8 cellular contexts compared by ENCODE assay signal in the genomic region with DNA sequence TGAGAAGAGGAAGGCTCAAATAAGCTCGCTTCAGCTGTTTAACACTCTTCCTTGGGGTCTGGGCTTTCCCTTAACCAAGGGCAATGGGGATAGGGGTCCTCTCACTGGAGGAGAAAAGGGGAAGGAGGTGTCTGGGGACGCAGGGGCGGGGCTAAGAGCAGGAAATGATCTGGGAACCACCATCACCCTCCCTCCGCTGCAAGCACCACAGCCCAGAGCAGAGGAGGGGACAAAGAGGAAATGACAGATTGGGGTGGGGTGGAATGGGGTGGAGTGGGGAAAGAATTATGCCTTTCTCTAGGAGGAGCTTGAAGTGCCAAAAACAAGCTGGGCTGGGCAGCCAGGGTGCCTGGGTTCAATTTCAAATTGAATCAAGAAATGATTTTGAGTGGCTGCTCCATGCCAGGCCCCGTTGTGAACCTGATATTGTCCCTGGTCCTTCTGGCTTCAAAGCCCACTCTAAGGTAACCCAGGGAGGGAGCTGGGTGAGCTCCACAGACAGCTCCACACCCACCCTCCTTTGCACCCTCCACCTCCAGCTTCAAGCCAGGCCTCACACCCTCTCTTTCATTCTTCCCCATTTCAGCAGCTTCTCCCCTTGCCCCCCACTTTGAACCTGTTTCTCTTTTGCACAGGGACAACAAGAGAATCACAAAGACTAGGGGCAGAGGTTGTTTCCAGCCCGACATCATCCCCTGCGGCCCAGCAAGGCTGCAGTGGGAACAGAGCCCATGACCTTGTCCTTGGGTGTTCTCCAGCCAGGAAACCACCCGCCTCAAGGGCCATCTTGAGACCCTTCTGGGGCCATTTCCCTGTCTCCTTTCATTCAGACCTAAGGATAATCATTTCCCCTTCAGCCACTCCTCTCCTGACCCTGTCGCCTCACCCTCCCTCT. TPM values are rescaled to one million over a fixed set of nuclear protein-coding genes. Genes with fewer than 3 reads are reported as not detected.
A peak's percentile ranks its signal among the peaks of the same experiment; 100 is the strongest.
DNase-seq lines count a peak whose midpoint lies in the region; ATAC-seq, FAIRE-seq and TF ChIP-seq lines count a peak whose summit lies in the region.

No MANE protein-coding gene starts in this region.

- H3K27me3 Mint-ChIP-seq in effector memory CD8-positive, alpha-beta T cell = no peaks in the 10 kb centered on the region

- 77% methylated on average over 9 of the region's 9 CpGs for WGBS in prostate gland

- H3K4me1 ChIP-seq in prostate gland (replicated peaks) = no peaks in the 10 kb centered on the region

- FAIRE-seq in D721Med (lab: Jason Lieb, UNC) = no peak

- H3K4me3 ChIP-seq in prostate gland = no peak overlapping the region
- no peak overlapping the region for H3K4me3 ChIP-seq in brain microvascular endothelial cell (ENCODE audit: low read depth, low read length)

- TF ChIP-seq POLR2A in prostate gland (IDR thresholded peaks at IDR 0.05) = peak; percentile 20

- in situ Hi-C loops in brain microvascular endothelial cell (cut with HindIII; ENCODE audit: low pct_ligation_motif_present, low sequenced_read_pairs) = no loop called here

- H3K9me3 ChIP-seq in prostate gland = no peaks in the 10 kb centered on the region

- no peak overlapping the region for H3K27ac ChIP-seq in prostate gland
- no peak overlapping the region for H3K27ac ChIP-seq in brain microvascular endothelial cell

- peak overlapping the region; percentile 91 for H3K27ac Mint-ChIP-seq in effector memory CD8-positive, alpha-beta T cell

- ATAC-seq in HG03432 (IDR thresholded peaks at IDR 0.05; ENCODE audit: unreplicated experiment) = peak; percentile 62
- peak; percentile 71 for ATAC-seq in effector memory CD8-positive, alpha-beta T cell (replicated peaks)

- H3K36me3 Mint-ChIP-seq in effector memory CD8-positive, alpha-beta T cell (ENCODE audit: insufficient read depth) = peaks cover 48% of the 10 kb centered on the region

- H3K27me3 ChIP-seq in prostate gland (replicated peaks; ENCODE audit: insufficient read depth) (no peaks in the 10 kb centered on the region), brain microvascular endothelial cell (replicated peaks) (no peaks in the 10 kb centered on the region)

- peak overlapping the region; percentile 81 to 92 for H3K4me3 Mint-ChIP-seq in effector memory CD8-positive, alpha-beta T cell

- TF ChIP-seq CTCF in prostate gland (IDR thresholded peaks at IDR 0.05) = no peak
- no peak for TF ChIP-seq CTCF in brain microvascular endothelial cell (IDR thresholded peaks at IDR 0.05; ENCODE audit: low read depth, low read length, missing control alignments)
- TF ChIP-seq CTCF in D721Med (IDR thresholded peaks at IDR 0.05; ENCODE audit: insufficient read depth, missing control alignments) = no peak

- H3K4me1 Mint-ChIP-seq in effector memory CD8-positive, alpha-beta T cell (ENCODE audit: low read depth in 2 of 2) = peaks cover 47 to 55% of the 10 kb centered on the region in 2 donors

- H3K36me3 ChIP-seq in prostate gland (no peaks in the 10 kb centered on the region), brain microvascular endothelial cell (replicated peaks) (no peaks in the 10 kb centered on the region)

- intact Hi-C loops in prostate gland (cut with DNase I) = no loop called here

- no peaks in the 10 kb centered on the region for H3K9me3 Mint-ChIP-seq in effector memory CD8-positive, alpha-beta T cell

- peak; percentile 70 for DNase-seq in GM19240 (ENCODE audit: insufficient read length, low spot score)
- peak; percentile 64 to 67 for DNase-seq in activated CD4-positive, alpha-beta T cell treated with anti-CD3 and anti-CD28 coated beads for 24 hours (ENCODE audit: low read depth in 2 of 2)
- DNase-seq in effector memory CD8-positive, alpha-beta T cell = peak; percentile 73 to 78 (median 74)
- DNase-seq in prostate gland (ENCODE audit: low spot score) = no peak
- peak; percentile 83 for DNase-seq in ureter (ENCODE audit: low spot score)
- no peak for DNase-seq in brain microvascular endothelial cell
- DNase-seq in D721Med (ENCODE audit: insufficient read length, low spot score) = no peak

RNA-seq across cellular contexts. Expression of gene ARHGAP30, which starts 1.1 kb away (rescaled TPM):
- total RNA-seq in prostate gland = 1 to 10 TPM; 3.2 to 5.3 TPM
- total RNA-seq in ureter = 12.1 TPM

RNA-seq across cellular contexts. Expression of gene NECTIN4, which starts 20.8 kb away (rescaled TPM):
- total RNA-seq in prostate gland (10 to 100 TPM in 1 of 2 donors, 1 to 10 TPM in 1; 9.6 to 18.6 TPM), ureter (75.6 TPM)

RNA-seq across cellular contexts. Expression of gene USF1, which starts 22.8 kb away (rescaled TPM):
- 10 to 100 TPM; 46.3 to 65.8 TPM for total RNA-seq in prostate gland
- total RNA-seq in ureter = 70.7 TPM

RNA-seq across cellular contexts. Expression of gene KLHDC9, which starts 29.6 kb away (rescaled TPM):
- total RNA-seq in prostate gland = 10 to 100 TPM; 24.8 to 33.3 TPM
- total RNA-seq in ureter = 13.0 TPM

RNA-seq across cellular contexts. Expression of gene TSTD1, which starts 29.8 kb away (rescaled TPM):
- total RNA-seq in prostate gland (100 to 1,000 TPM; 137 to 648 TPM), ureter (79.8 TPM)

Comparison
In these comparisons a context has a peak if more than half of its experiments do, and no peak if none do; other contexts are left out.
1. DNase-seq: peak in GM19240 (single experiment), activated CD4-positive, alpha-beta T cell treated with anti-CD3 and anti-CD28 coated beads for 24 hours (2 of 2), effector memory CD8-positive, alpha-beta T cell (3 of 3) and ureter (single experiment); none in prostate gland (single experiment), brain microvascular endothelial cell (single experiment) and D721Med (single experiment).